Comparison of ENCODE assay signal across 12 cellular contexts in the genomic region with DNA sequence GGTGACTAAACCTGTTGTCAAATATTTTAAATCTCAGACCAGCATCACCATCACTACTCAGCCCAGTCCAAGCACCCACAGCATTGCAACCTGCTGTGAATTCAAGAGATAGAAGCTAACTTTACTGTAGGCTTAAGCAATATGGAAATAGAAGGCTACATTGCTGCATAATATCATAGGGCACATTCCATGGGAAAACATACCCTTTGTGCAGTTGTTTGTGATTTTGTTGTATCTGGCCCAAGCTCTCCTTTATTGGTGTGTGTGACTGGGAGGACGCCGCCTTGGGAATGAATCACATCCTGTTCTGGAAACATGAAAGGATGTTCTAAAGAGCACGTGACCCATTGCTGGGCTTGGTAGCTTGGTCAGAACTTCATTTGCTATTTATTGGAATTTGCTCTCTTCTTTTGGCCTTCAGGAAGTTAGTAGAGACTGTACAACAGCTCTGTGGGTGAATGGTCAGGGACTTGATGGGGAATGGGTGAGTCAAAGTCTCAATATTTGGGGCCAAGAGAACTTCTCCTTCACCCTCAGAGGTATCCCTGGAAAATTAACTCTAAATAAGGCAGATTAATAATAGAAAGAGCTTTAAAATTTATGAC.
A peak's percentile ranks its signal among the peaks of the same experiment; 100 is the strongest.
DNase-seq lines count a peak whose midpoint lies in the region; ATAC-seq and TF ChIP-seq lines count a peak whose summit lies in the region.
"Had no signal": no experiment of that assay in that cellular context is flagged by ENCODE, and none has a peak within 500 bp of the region (broad histone marks: within the 10 kb centered on the region; RNA-seq: fewer than 3 reads in every experiment).

No MANE protein-coding gene starts in this region.

- no peak overlapping the region for H3K27ac Mint-ChIP-seq in stimulated activated naive CD8-positive, alpha-beta T cell treated with anti-CD3 and anti-CD28 coated beads, Interleukin-15, amount 100 ng/mL, for 72 hours
- H3K27ac Mint-ChIP-seq: dendritic cell treated with granulocyte-macrophage colony-stimulating factor and Interleukin-4, amounts not matched to agents 40 ng/mL and 50 ng/mL, for 4 days had no signal

- peaks cover 47% of the 10 kb centered on the region for H3K4me1 ChIP-seq in SJSA1 (replicated peaks)

- no peak for TF ChIP-seq CTCF in fibroblast of pulmonary artery (IDR thresholded peaks at IDR 0.05; ENCODE audit: low read length, missing control alignments)

- H3K36me3 ChIP-seq in SJSA1 = no peaks in the 10 kb centered on the region

- H3K27ac ChIP-seq in SJSA1 = peak overlapping the region; percentile 61

- no peaks in the 10 kb centered on the region for H3K9me3 ChIP-seq in SJSA1 (replicated peaks)

- H3K9me3 Mint-ChIP-seq in stimulated activated naive CD8-positive, alpha-beta T cell treated with anti-CD3 and anti-CD28 coated beads, Interleukin-15, amount 100 ng/mL, for 72 hours = no peaks in the 10 kb centered on the region
- H3K9me3 Mint-ChIP-seq: dendritic cell treated with granulocyte-macrophage colony-stimulating factor and Interleukin-4, amounts not matched to agents 40 ng/mL and 50 ng/mL, for 4 days had no signal

- CTCF ChIA-PET in HEK293T (lab: Yijun Ruan, JAX) = no interaction called here

- H3K4me1 Mint-ChIP-seq in stimulated activated naive CD8-positive, alpha-beta T cell treated with anti-CD3 and anti-CD28 coated beads, Interleukin-15, amount 100 ng/mL, for 72 hours = no peaks in the 10 kb centered on the region

- H3K27me3 Mint-ChIP-seq in stimulated activated naive CD8-positive, alpha-beta T cell treated with anti-CD3 and anti-CD28 coated beads, Interleukin-15, amount 100 ng/mL, for 72 hours = peaks cover 14% of the 10 kb centered on the region
- H3K27me3 Mint-ChIP-seq: dendritic cell treated with granulocyte-macrophage colony-stimulating factor and Interleukin-4, amounts not matched to agents 40 ng/mL and 50 ng/mL, for 4 days had no signal

- ATAC-seq in sciatic nerve = peak; percentile 15
- no peak for ATAC-seq in GM21825 (IDR thresholded peaks at IDR 0.05; ENCODE audit: unreplicated experiment)
- ATAC-seq in stimulated activated naive CD8-positive, alpha-beta T cell treated with anti-CD3 and anti-CD28 coated beads, Interleukin-15, amount 100 ng/mL, for 72 hours = no peak
- ATAC-seq in GM21723 (IDR thresholded peaks at IDR 0.05; ENCODE audit: unreplicated experiment) = no peak

- H3K4me3 ChIP-seq in SJSA1 (no peak overlapping the region), fibroblast of pulmonary artery (replicated peaks; ENCODE audit: low read depth, low read length) (no peak overlapping the region)

- DNase-seq in GM04503 (ENCODE audit: low read depth) (peak; percentile 84), SJSA1 (ENCODE audit: low read depth in 1 of 2, low spot score in 2 of 2) (peak; percentile 69 to 74), fibroblast of pulmonary artery (ENCODE audit: low read depth) (peak; percentile 97), sciatic nerve (ENCODE audit: low spot score) (no peak), HEK293T (ENCODE audit: extremely low spot score) (no peak)
- DNase-seq in stimulated activated naive CD8-positive, alpha-beta T cell treated with anti-CD3 and anti-CD28 coated beads, Interleukin-15, amount 100 ng/mL, for 72 hours = no peak
- DNase-seq: activated CD8-positive, alpha-beta memory T cell treated with anti-CD3 and anti-CD28 coated beads, Interleukin-2, amount 50 U/mL, for 4 hours; NCI-H1930; stimulated activated CD4-positive, alpha-beta T cell treated with anti-CD3 and anti-CD28 coated beads, Interleukin-1b, Interleukin-23, amount 100 ng/mL, for 48 hours had no signal

- H3K4me3 Mint-ChIP-seq in stimulated activated naive CD8-positive, alpha-beta T cell treated with anti-CD3 and anti-CD28 coated beads, Interleukin-15, amount 100 ng/mL, for 72 hours = no peak overlapping the region
- H3K4me3 Mint-ChIP-seq: dendritic cell treated with granulocyte-macrophage colony-stimulating factor and Interleukin-4, amounts not matched to agents 40 ng/mL and 50 ng/mL, for 4 days had no signal

- POLR2A ChIA-PET in HEK293T (lab: Yijun Ruan, JAX) = no interaction called here

- intact Hi-C loops in sciatic nerve (cut with DNase I) = no loop called here

- H3K27me3 ChIP-seq in SJSA1 (replicated peaks) = no peaks in the 10 kb centered on the region

TF ChIP-seq in HEK293T, 16 proteins besides CTCF, POLR2A, EP300 and RAD21:
- TF ChIP-seq FOXA1 (IDR thresholded peaks at IDR 0.05) (no peak), FOXM1 (IDR thresholded peaks at IDR 0.05; ENCODE audit: borderline replicate concordance) (no peak), L3MBTL2 (conservative IDR thresholded peaks at IDR 0.05) (no peak), SUZ12 (IDR thresholded peaks at IDR 0.05) (no peak), TARDBP (IDR thresholded peaks at IDR 0.05) (no peak), ARNT (IDR thresholded peaks at IDR 0.05) (no peak), LEF1 (IDR thresholded peaks at IDR 0.05; ENCODE audit: borderline replicate concordance) (no peak), ZNF384 (IDR thresholded peaks at IDR 0.05) (no peak)
- TF ChIP-seq, protein P1, sequence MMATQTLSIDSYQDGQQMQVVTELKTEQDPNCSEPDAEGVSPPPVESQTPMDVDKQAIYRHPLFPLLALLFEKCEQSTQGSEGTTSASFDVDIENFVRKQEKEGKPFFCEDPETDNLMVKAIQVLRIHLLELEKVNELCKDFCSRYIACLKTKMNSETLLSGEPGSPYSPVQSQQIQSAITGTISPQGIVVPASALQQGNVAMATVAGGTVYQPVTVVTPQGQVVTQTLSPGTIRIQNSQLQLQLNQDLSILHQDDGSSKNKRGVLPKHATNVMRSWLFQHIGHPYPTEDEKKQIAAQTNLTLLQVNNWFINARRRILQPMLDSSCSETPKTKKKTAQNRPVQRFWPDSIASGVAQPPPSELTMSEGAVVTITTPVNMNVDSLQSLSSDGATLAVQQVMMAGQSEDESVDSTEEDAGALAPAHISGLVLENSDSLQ (IDR thresholded peaks at IDR 0.05) = no peak
TF ChIP-seq in HEK293T: peak in this region for 0.

Comparison
In these comparisons a context has a peak if more than half of its experiments do, and no peak if none do; other contexts are left out.
1. DNase-seq: peak in GM04503 (single experiment), SJSA1 (2 of 2) and fibroblast of pulmonary artery (single experiment); none in sciatic nerve (single experiment), HEK293T (single experiment) and stimulated activated naive CD8-positive, alpha-beta T cell treated with anti-CD3 and anti-CD28 coated beads, Interleukin-15, amount 100 ng/mL, for 72 hours (0 of 2).